Comparison of ENCODE assay signal across 24 cellular contexts in the genomic region with DNA sequence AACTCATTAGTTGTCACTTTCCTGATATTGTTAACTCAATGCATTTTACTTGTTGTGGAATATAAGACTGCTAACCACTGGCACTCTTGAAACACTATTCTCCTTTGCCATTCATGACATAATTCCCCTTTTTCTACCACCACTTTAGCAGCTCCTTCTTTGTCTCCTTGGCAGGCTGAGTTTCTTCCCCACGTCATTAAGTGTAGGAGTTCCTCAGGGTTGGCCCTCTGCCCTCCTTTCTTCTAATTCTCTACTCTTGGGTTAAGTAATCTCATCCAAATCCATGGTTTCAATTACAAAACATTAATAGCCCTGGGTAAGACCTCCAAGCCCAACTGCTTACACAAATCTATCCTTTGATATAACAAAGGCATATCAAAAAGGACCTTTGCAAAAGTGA.
DNase-seq lines count a peak whose midpoint lies in the region; ATAC-seq and TF ChIP-seq lines count a peak whose summit lies in the region.
"Had no signal": no experiment of that assay in that cellular context is flagged by ENCODE, and none has a peak within 500 bp of the region (broad histone marks: within the 10 kb centered on the region; RNA-seq: fewer than 3 reads in every experiment).

No MANE protein-coding gene starts in this region.

- H3K27me3 ChIP-seq in breast epithelium (no peaks in the 10 kb centered on the region), uterus (no peaks in the 10 kb centered on the region), suprapubic skin (no peaks in the 10 kb centered on the region)
- H3K27me3 ChIP-seq: neutrophil, upper lobe of left lung had no signal

- BruUV-seq in MCF 10A (replicated peaks; lab: Mats Ljungman, UMichigan): no TSS peak

- H3K4me1 ChIP-seq in breast epithelium (no peaks in the 10 kb centered on the region), uterus (no peaks in the 10 kb centered on the region), suprapubic skin (no peaks in the 10 kb centered on the region)
- H3K4me1 ChIP-seq: A549, upper lobe of left lung had no signal

- POLR2A ChIA-PET in MCF 10A (lab: Yijun Ruan, JAX): no interaction called here

- H3K9me3 ChIP-seq in breast epithelium: no peaks in the 10 kb centered on the region
- no peaks in the 10 kb centered on the region for H3K9me3 ChIP-seq in uterus
- no peaks in the 10 kb centered on the region for H3K9me3 ChIP-seq in suprapubic skin
- H3K9me3 ChIP-seq: A549, neutrophil, upper lobe of left lung had no signal

- no peak for TF ChIP-seq POLR2A in breast epithelium (IDR thresholded peaks at IDR 0.05)
- no peak for TF ChIP-seq POLR2A in uterus (IDR thresholded peaks at IDR 0.05)
- TF ChIP-seq POLR2A in suprapubic skin (IDR thresholded peaks at IDR 0.05): no peak

- no peak overlapping the region for H3K27ac ChIP-seq in breast epithelium
- no peak overlapping the region for H3K27ac ChIP-seq in uterus
- no peak overlapping the region for H3K27ac ChIP-seq in suprapubic skin
- H3K27ac ChIP-seq: A549, neutrophil, upper lobe of left lung had no signal

- 42% methylated on average over 1 of the region's 1 CpG for whole genome bisulfite sequencing in suprapubic skin

- H3K4me3 ChIP-seq in breast epithelium: no peak overlapping the region
- H3K4me3 ChIP-seq in astrocyte of the spinal cord (ENCODE audit: low read depth, low read length): no peak overlapping the region
- no peak overlapping the region for H3K4me3 ChIP-seq in uterus
- no peak overlapping the region for H3K4me3 ChIP-seq in suprapubic skin
- H3K4me3 ChIP-seq: A549, GM23338, upper lobe of left lung had no signal

- DNase-seq in MCF 10A (ENCODE audit: unreplicated experiment) (peak; percentile 9), breast epithelium (ENCODE audit: low spot score in 2 of 2) (no peak), astrocyte of the spinal cord (ENCODE audit: low read depth, low spot score) (peak; percentile 43), left cardiac atrium (peak; percentile 54), uterus (peak; percentile 46 to 58), suprapubic skin (ENCODE audit: low spot score in 2 of 2) (no peak), SW480 (ENCODE audit: low spot score) (no peak), NCI-H1930 (lab: John Stamatoyannopoulos, UW) (no peak)
- DNase-seq: activated CD4-positive, CD25-positive, alpha-beta regulatory T cell treated with anti-CD3 and anti-CD28 coated beads, Interleukin-2, amount 50 U/mL, for 72 hours; activated gamma-delta T cell treated with Interleukin-2 at 50 U/mL for 16 hours; activated T-cell treated with anti-CD3 and anti-CD28 coated beads, Interleukin-2, amount 50 U/mL, for 1 hour; C1 segment of cervical spinal cord; Calu3; central memory CD4-positive, alpha-beta T cell; dermis blood vessel endothelial cell; EL; NCI-H1417; NCI-H2107; NCI-H526; SW 1271; upper lobe of left lung had no signal

- no peaks in the 10 kb centered on the region for H3K36me3 Mint-ChIP-seq in MCF 10A (ENCODE audit: insufficient read depth, unreplicated experiment)

- no peaks in the 10 kb centered on the region for H3K9me3 Mint-ChIP-seq in MCF 10A (ENCODE audit: unreplicated experiment)
- H3K9me3 Mint-ChIP-seq: GM23338 had no signal

- no peak for TF ChIP-seq EP300 in suprapubic skin (IDR thresholded peaks at IDR 0.05)

- H3K27me3 Mint-ChIP-seq in MCF 10A (ENCODE audit: insufficient read depth, unreplicated experiment): no peaks in the 10 kb centered on the region

- CTCF ChIA-PET in MCF 10A (lab: Yijun Ruan, JAX): no interaction called here

- H3K36me3 ChIP-seq in breast epithelium (no peaks in the 10 kb centered on the region), uterus (no peaks in the 10 kb centered on the region), suprapubic skin (no peaks in the 10 kb centered on the region)
- H3K36me3 ChIP-seq: neutrophil, upper lobe of left lung had no signal

- ATAC-seq in left cardiac atrium: peak; percentile 57 to 88
- ATAC-seq: A549, GM23338 had no signal

- TF ChIP-seq CTCF in MCF 10A (IDR thresholded peaks at IDR 0.05; ENCODE audit: unreplicated experiment) (no peak), breast epithelium (IDR thresholded peaks at IDR 0.05) (no peak), astrocyte of the spinal cord (IDR thresholded peaks at IDR 0.05; ENCODE audit: low read depth, low read length) (no peak), uterus (IDR thresholded peaks at IDR 0.05) (no peak), suprapubic skin (IDR thresholded peaks at IDR 0.05) (no peak)

- H3K27ac Mint-ChIP-seq in MCF 10A (ENCODE audit: low read depth, unreplicated experiment): no peak overlapping the region
- H3K27ac Mint-ChIP-seq: GM23338 had no signal

- in situ Hi-C loops in astrocyte of the spinal cord (cut with HindIII; ENCODE audit: low sequenced_read_pairs): no loop called here

- no peak overlapping the region for H3K4me3 Mint-ChIP-seq in MCF 10A (ENCODE audit: unreplicated experiment)
- H3K4me3 Mint-ChIP-seq: GM23338 had no signal

- H3K4me1 Mint-ChIP-seq in MCF 10A (ENCODE audit: insufficient read depth, unreplicated experiment): no peaks in the 10 kb centered on the region
- H3K4me1 Mint-ChIP-seq: GM23338 had no signal

- intact Hi-C loops in MCF 10A (cut with micrococcal nuclease) (no loop called here), breast epithelium (cut with DNase I; ENCODE audit: low total_unique reads) (no loop called here), left cardiac atrium (cut with DNase I) (no loop called here), uterus (cut with DNase I; ENCODE audit: low total_unique reads) (no loop called here)

Comparison
In these comparisons a context has a peak if more than half of its experiments do, and no peak if none do; other contexts are left out.
1. DNase-seq: peak in MCF 10A (single experiment), astrocyte of the spinal cord (single experiment), left cardiac atrium (single experiment) and uterus (2 of 2); none in breast epithelium (0 of 2), suprapubic skin (0 of 2), SW480 (single experiment) and NCI-H1930 (0 of 2).